Comparison of ENCODE assay signal across 18 cellular contexts in genomic region chr12:12731785-12732184, GRCh38. TPM values are rescaled to one million over a fixed set of nuclear protein-coding genes. Genes with fewer than 3 reads are reported as not detected.
DNase-seq lines count a peak whose midpoint lies in the region; ATAC-seq and TF ChIP-seq lines count a peak whose summit lies in the region.
"Had no signal": no experiment of that assay in that cellular context is flagged by ENCODE, and none has a peak within 500 bp of the region (broad histone marks: within the 10 kb centered on the region; RNA-seq: fewer than 3 reads in every experiment).

No MANE protein-coding gene starts in this region.

- no peak overlapping the region for H3K4me3 ChIP-seq in naive thymus-derived CD4-positive, alpha-beta T cell (ENCODE audit: low read length)
- H3K4me3 ChIP-seq: SJSA1 had no signal

- no peaks in the 10 kb centered on the region for H3K9me3 Mint-ChIP-seq in activated naive CD4-positive, alpha-beta T cell treated with anti-CD3 and anti-CD28 coated beads, Interleukin-2, amount 10 ng/mL, durations not matched to agents 7 days and 5 days
- H3K9me3 Mint-ChIP-seq in HFFc6, result no peaks in the 10 kb centered on the region
- H3K9me3 Mint-ChIP-seq in T-cell, result no peaks in the 10 kb centered on the region
- H3K9me3 Mint-ChIP-seq in memory B cell, result no peaks in the 10 kb centered on the region
- no peaks in the 10 kb centered on the region for H3K9me3 Mint-ChIP-seq in naive thymus-derived CD4-positive, alpha-beta T cell

- no peak overlapping the region for H3K4me3 Mint-ChIP-seq in activated naive CD4-positive, alpha-beta T cell treated with anti-CD3 and anti-CD28 coated beads, Interleukin-2, amount 10 ng/mL, durations not matched to agents 7 days and 5 days
- H3K4me3 Mint-ChIP-seq in HFFc6 (no peak overlapping the region), T-cell (no peak overlapping the region), memory B cell (no peak overlapping the region)
- H3K4me3 Mint-ChIP-seq in naive thymus-derived CD4-positive, alpha-beta T cell, result no peak overlapping the region

- POLR2A ChIA-PET in T-cell (lab: Charles Lee), result interaction anchor here (0.6 kb wide), 2 partner anchors 18 to 61 kb away, joined by 3 to 4 read pairs; no protein-coding TSS in a partner anchor
- POLR2A ChIA-PET in naive thymus-derived CD4-positive, alpha-beta T cell (lab: Charles Lee), result interaction anchor here (11.9 kb wide), 1 partner anchor 11 kb away, joined by 311 read pairs; the partner anchor contains the start of gene CDKN1B

- DNase-seq in activated naive CD4-positive, alpha-beta T cell treated with anti-CD3 and anti-CD28 coated beads, Interleukin-2, amount 10 ng/mL, durations not matched to agents 7 days and 5 days, result no peak
- DNase-seq in activated naive CD4-positive, alpha-beta T cell (lab: John Stamatoyannopoulos, UW), result no peak
- DNase-seq in HFFc6, result no peak
- no peak for DNase-seq in T-cell
- DNase-seq in memory B cell (ENCODE audit: low spot score in 2 of 2), result no peak
- no peak for DNase-seq in GF-D8 (lab: John Stamatoyannopoulos, UW)
- no peak for DNase-seq in naive thymus-derived CD4-positive, alpha-beta T cell
- DNase-seq in kidney tubule cell (ENCODE audit: low spot score), result no peak
- DNase-seq: DMS79, HCEC 1CT, KG1, NCI-H1048, NCI-H1436 treated with DMSO at 0.1 percent for 48 hours, NCI-H2029 treated with DMSO at 0.1 percent for 48 hours, NCI-H510A, NCI-H774, PC-3 had no signal

- peaks cover 17 to 36% of the 10 kb centered on the region in 2 donors for H3K4me1 ChIP-seq in naive thymus-derived CD4-positive, alpha-beta T cell (ENCODE audit: control insufficient read depth in 2 of 2, insufficient read depth in 2 of 2, low read length in 2 of 2)

- no peaks in the 10 kb centered on the region for H3K27me3 Mint-ChIP-seq in activated naive CD4-positive, alpha-beta T cell treated with anti-CD3 and anti-CD28 coated beads, Interleukin-2, amount 10 ng/mL, durations not matched to agents 7 days and 5 days
- H3K27me3 Mint-ChIP-seq in HFFc6 (ENCODE audit: insufficient read depth), result no peaks in the 10 kb centered on the region; the same call in 1 of the 2 replicates
- H3K27me3 Mint-ChIP-seq in T-cell, result no peaks in the 10 kb centered on the region
- H3K27me3 Mint-ChIP-seq in memory B cell, result no peaks in the 10 kb centered on the region
- no peaks in the 10 kb centered on the region for H3K27me3 Mint-ChIP-seq in naive thymus-derived CD4-positive, alpha-beta T cell

- H3K27me3 ChIP-seq in naive thymus-derived CD4-positive, alpha-beta T cell (ENCODE audit: control insufficient read depth in 2 of 2, insufficient read depth in 2 of 2, low read length in 2 of 2), result no peaks in the 10 kb centered on the region
- H3K27me3 ChIP-seq: SJSA1 had no signal

- no peaks in the 10 kb centered on the region for H3K36me3 ChIP-seq in naive thymus-derived CD4-positive, alpha-beta T cell (ENCODE audit: control insufficient read depth in 2 of 3, insufficient read depth in 3 of 3, low read length in 3 of 3)

- H3K4me1 Mint-ChIP-seq in activated naive CD4-positive, alpha-beta T cell treated with anti-CD3 and anti-CD28 coated beads, Interleukin-2, amount 10 ng/mL, durations not matched to agents 7 days and 5 days, result peaks cover 75% of the 10 kb centered on the region
- H3K4me1 Mint-ChIP-seq in HFFc6 (ENCODE audit: low read depth) (peaks cover 74% of the 10 kb centered on the region), T-cell (peaks cover 53 to 62% (median 58%) of the 10 kb centered on the region in 3 donors), memory B cell (peaks cover 30% of the 10 kb centered on the region)
- H3K4me1 Mint-ChIP-seq in naive thymus-derived CD4-positive, alpha-beta T cell, result peaks cover 24 to 70% (median 61%) of the 10 kb centered on the region in 7 donors

- no peaks in the 10 kb centered on the region for H3K9me3 ChIP-seq in naive thymus-derived CD4-positive, alpha-beta T cell (ENCODE audit: control insufficient read depth in 2 of 3, low read length in 3 of 3)
- H3K9me3 ChIP-seq: SJSA1 had no signal

- H3K27ac Mint-ChIP-seq in activated naive CD4-positive, alpha-beta T cell treated with anti-CD3 and anti-CD28 coated beads, Interleukin-2, amount 10 ng/mL, durations not matched to agents 7 days and 5 days, result peak overlapping the region; percentile 29
- H3K27ac Mint-ChIP-seq in HFFc6 (peak overlapping the region; percentile 60), T-cell (peak overlapping the region; percentile 65 to 77), memory B cell (peak overlapping the region; percentile 33)
- peak overlapping the region in 4 of 9 donors; percentile 37 to 81 (median 70) for H3K27ac Mint-ChIP-seq in naive thymus-derived CD4-positive, alpha-beta T cell

- no peak for ATAC-seq in T-cell (replicated peaks in 1 of 4)
- ATAC-seq in memory B cell (ENCODE audit: low read depth), result no peak
- no peak for ATAC-seq in naive thymus-derived CD4-positive, alpha-beta T cell
- ATAC-seq: PC-3 had no signal

- no peak overlapping the region for H3K27ac ChIP-seq in naive thymus-derived CD4-positive, alpha-beta T cell (ENCODE audit: low read depth, low read length)
- H3K27ac ChIP-seq: SJSA1 had no signal

- no peak for TF ChIP-seq CTCF in HFFc6 (IDR thresholded peaks at IDR 0.05)

- CTCF ChIA-PET in activated naive CD4-positive, alpha-beta T cell treated with anti-CD3 and anti-CD28 coated beads, Interleukin-2, amount 10 ng/mL, durations not matched to agents 7 days and 5 days (lab: Charles Lee), result no interaction called here
- CTCF ChIA-PET in T-cell (lab: Charles Lee), result no interaction called here
- CTCF ChIA-PET in naive thymus-derived CD4-positive, alpha-beta T cell (lab: Charles Lee), result interaction anchor here (1.3 kb wide), 1 partner anchor 354 kb away, joined by 4 read pairs; no protein-coding TSS in a partner anchor

- intact Hi-C loops in naive thymus-derived CD4-positive, alpha-beta T cell (cut with micrococcal nuclease), result no loop called here

- peaks cover 51% of the 10 kb centered on the region for H3K36me3 Mint-ChIP-seq in activated naive CD4-positive, alpha-beta T cell treated with anti-CD3 and anti-CD28 coated beads, Interleukin-2, amount 10 ng/mL, durations not matched to agents 7 days and 5 days
- peaks cover 12% of the 10 kb centered on the region for H3K36me3 Mint-ChIP-seq in HFFc6 (ENCODE audit: low read depth)
- H3K36me3 Mint-ChIP-seq in T-cell, result peaks cover 12% of the 10 kb centered on the region
- H3K36me3 Mint-ChIP-seq in memory B cell, result peaks cover 8% of the 10 kb centered on the region
- peaks cover 0 to 27% (median 4%) of the 10 kb centered on the region in 5 donors for H3K36me3 Mint-ChIP-seq in naive thymus-derived CD4-positive, alpha-beta T cell

RNA-seq across cellular contexts. Expression of gene CDKN1B, which starts 14.6 kb away (rescaled TPM):
- total RNA-seq in HFFc6 (2021; fragmentation: NEBNext Ultra II Directional; extraction: Animal tissue kit (Norgen Biotek cat#: 25700)), result 10 to 100 TPM; 22.9 to 31.4 (median 29.7) TPM
- 100 to 1,000 TPM; 170 to 246 (median 188) TPM for total RNA-seq in T-cell
- total RNA-seq in naive thymus-derived CD4-positive, alpha-beta T cell, result 100 to 1,000 TPM; 105 to 205 (median 191) TPM
- polyA plus RNA-seq in naive thymus-derived CD4-positive, alpha-beta T cell, result 10 to 100 TPM; 15.1 to 32.8 TPM

RNA-seq across cellular contexts. Expression of gene GPR19, which starts 35.8 kb away (rescaled TPM):
- total RNA-seq in HFFc6 (2021; fragmentation: NEBNext Ultra II Directional; extraction: Animal tissue kit (Norgen Biotek cat#: 25700)), result under 1 TPM in 3 of 6 experiments, not detected in 3; 0.15 to 0.31 (median 0.26) TPM
- 1 to 10 TPM; 1.7 to 5.2 (median 2.2) TPM for total RNA-seq in T-cell
- total RNA-seq in naive thymus-derived CD4-positive, alpha-beta T cell, result 10 to 100 TPM in 1 of 5 experiments, 1 to 10 TPM in 3, under 1 TPM in 1; 0.69 to 10.4 (median 2.7) TPM
- under 1 TPM; 0.17 to 0.52 TPM for polyA plus RNA-seq in naive thymus-derived CD4-positive, alpha-beta T cell

RNA-seq across cellular contexts. Expression of gene APOLD1, which starts 53.7 kb away (rescaled TPM):
- 1 to 10 TPM; 5.0 to 8.6 (median 6.6) TPM for total RNA-seq in HFFc6 (2021; fragmentation: NEBNext Ultra II Directional; extraction: Animal tissue kit (Norgen Biotek cat#: 25700))
- 1 to 10 TPM in 4 of 5 donors, under 1 TPM in 1; 0.82 to 4.7 (median 3.8) TPM for total RNA-seq in T-cell
- total RNA-seq in naive thymus-derived CD4-positive, alpha-beta T cell, result 10 to 100 TPM in 1 of 5 experiments, 1 to 10 TPM in 3, under 1 TPM in 1; 0.64 to 11.1 (median 3.1) TPM
- under 1 TPM; 0.25 to 0.36 TPM for polyA plus RNA-seq in naive thymus-derived CD4-positive, alpha-beta T cell
